In the genomic region with DNA sequence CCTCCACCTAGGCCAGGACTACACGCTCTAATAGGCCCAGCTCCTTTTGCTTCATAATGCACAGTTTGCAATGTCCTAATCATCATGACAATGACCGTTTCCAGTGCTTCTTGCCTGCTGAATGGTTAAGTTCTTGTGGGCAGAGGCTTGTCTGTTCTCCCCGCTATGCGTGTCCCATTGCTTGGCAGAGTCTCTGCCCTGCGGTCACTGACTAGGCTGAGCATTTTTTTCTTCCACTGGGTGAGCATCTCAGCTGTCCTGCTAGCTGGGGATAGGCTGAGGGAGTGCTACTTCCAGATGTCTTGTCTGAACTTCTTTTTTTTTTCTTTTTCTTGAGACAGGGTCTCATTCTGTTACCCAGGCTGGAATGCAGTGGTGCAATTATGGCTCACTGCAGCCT, we compare ENCODE assay signal across 23 cellular contexts.
"Had no signal": no experiment of that assay in that cellular context is flagged by ENCODE, and none has a peak within 500 bp of the region (broad histone marks: within the 10 kb centered on the region; RNA-seq: fewer than 3 reads in every experiment).

No MANE protein-coding gene starts in this region.

- H3K4me3 ChIP-seq: colonic mucosa, gastrocnemius medialis, mucosa of descending colon, psoas muscle, right lobe of liver, smooth muscle cell, thyroid gland had no signal

- H3K4me1 ChIP-seq: colonic mucosa, gastrocnemius medialis, psoas muscle, right lobe of liver, thyroid gland had no signal

- DNase-seq: activated CD4-positive, alpha-beta T cell treated with anti-CD3 and anti-CD28 coated beads, Interleukin-2, amount 50 U/mL, for 1 hour; activated CD4-positive, CD25-positive, alpha-beta regulatory T cell treated with anti-CD3 and anti-CD28 coated beads, Interleukin-2, amount 50 U/mL, for 72 hours; activated naive CD4-positive, alpha-beta T cell treated with Interleukin-2 at 50 U/mL for 16 hours; aorta; brain microvascular endothelial cell; colonic mucosa; endodermal cell; gastrocnemius medialis; head of caudate nucleus; immature natural killer cell; kidney glomerular epithelial cell; mesenchymal stem cell; mucosa of descending colon; naive thymus-derived CD8-positive, alpha-beta T cell; psoas muscle; right lobe of liver; stimulated activated CD4-positive, alpha-beta T cell treated with anti-CD3 and anti-CD28 coated beads, Interleukin-4, amount 100 ng/mL, for 24 hours; T-helper 2 cell; thyroid gland had no signal

- H3K4me2 ChIP-seq: smooth muscle cell had no signal

- H3K27ac ChIP-seq: brain microvascular endothelial cell, colonic mucosa, epithelial cell of prostate, gastrocnemius medialis, psoas muscle, right lobe of liver, thyroid gland, VCaP had no signal

- H3K36me3 ChIP-seq: brain microvascular endothelial cell, colonic mucosa, gastrocnemius medialis, right lobe of liver, thyroid gland had no signal

- H3K9me3 ChIP-seq: colonic mucosa, gastrocnemius medialis, mucosa of descending colon, psoas muscle, right lobe of liver, thyroid gland had no signal

- ATAC-seq: gastrocnemius medialis; mucosa of descending colon; naive thymus-derived CD8-positive, alpha-beta T cell; psoas muscle; right lobe of liver; stimulated activated memory B cell treated with anti-CD40 and anti-IgM and Interleukin-4, amounts not matched to agents 10 μg/mL and 1 μg/mL and 100 μg/mL, for 72 hours had no signal

- H3K27me3 ChIP-seq: brain microvascular endothelial cell, colonic mucosa, gastrocnemius medialis, right lobe of liver, thyroid gland had no signal
